ENCODE assay signal across 8 cellular contexts in genomic region chr19:2479556-2480194, GRCh38. TPM values are rescaled to one million over a fixed set of nuclear protein-coding genes. Genes with fewer than 3 reads are reported as not detected.
DNase-seq lines count a peak whose midpoint lies in the region; ATAC-seq and TF ChIP-seq lines count a peak whose summit lies in the region.

No MANE protein-coding gene starts in this region.

- no peaks in the 10 kb centered on the region for H3K36me3 ChIP-seq in PC-9 (ENCODE audit: low read depth)
- H3K36me3 ChIP-seq in esophagus squamous epithelium, result peaks cover 0 to 10% (median 0%) of the 10 kb centered on the region in 3 donors

- DNase-seq in GM12865 (ENCODE audit: low read depth), result no peak
- no peak for DNase-seq in PC-9
- no peak for DNase-seq in esophagus squamous epithelium (lab: John Stamatoyannopoulos, UW)
- no peak for DNase-seq in retinal pigment epithelial cell (ENCODE audit: low read depth)
- DNase-seq in iPS-NIHi11 (ENCODE audit: low spot score), result no peak
- DNase-seq in NCI-H1694 (lab: John Stamatoyannopoulos, UW), result no peak
- DNase-seq in DMS53 (lab: John Stamatoyannopoulos, UW), result no peak

- H3K4me1 ChIP-seq in PC-9 (replicated peaks; ENCODE audit: insufficient read depth) (peaks cover 16% of the 10 kb centered on the region), esophagus squamous epithelium (peaks cover 27 to 52% (median 36%) of the 10 kb centered on the region in 3 donors)

- WGBS in esophagus squamous epithelium, 2 donors, result 55 to 66% methylated on average over 14 to 19 of the region's 20 CpGs

- peak overlapping the region; percentile 89; the same call in 1 of the 2 replicates for H3K4me2 ChIP-seq in PC-9

- POLR2A ChIA-PET in PC-9 (lab: Charles Lee; ENCODE audit: unreplicated experiment), result interaction anchor here (0.6 to 0.9 kb wide), 2 partner anchors 45 to 64 kb away, joined by 5 to 9 read pairs; no protein-coding TSS in a partner anchor

- no peak overlapping the region for H2AFZ ChIP-seq in PC-9

- CTCF ChIA-PET in PC-9 (lab: Charles Lee), result no interaction called here

- no peaks in the 10 kb centered on the region for H3K9me2 ChIP-seq in PC-9 (ENCODE audit: insufficient read depth)

- intact Hi-C loops in PC-9 (cut with micrococcal nuclease; ENCODE audit: unreplicated experiment) (no loop called here), esophagus squamous epithelium (cut with DNase I) (loop anchor here (5.0 kb wide), 1 partner anchor 63 kb away; no protein-coding TSS in a partner anchor)

- H3K9me3 ChIP-seq in PC-9 (ENCODE audit: insufficient read depth, low read depth) (no peaks in the 10 kb centered on the region), esophagus squamous epithelium (peaks cover 0 to 10% (median 9%) of the 10 kb centered on the region in 3 donors)

- H3F3A ChIP-seq in PC-9 (ENCODE audit: insufficient read depth, low read depth), result peaks cover 22% of the 10 kb centered on the region; the same call in 1 of the 2 replicates

- H3K4me3 ChIP-seq in GM12865 (ENCODE audit: low read depth, low read length), result peak overlapping the region; percentile 98
- H3K4me3 ChIP-seq in PC-9, result peak overlapping the region; percentile 77; the same call in 1 of the 2 replicates
- H3K4me3 ChIP-seq in esophagus squamous epithelium, result peak overlapping the region in 3 of 4 donors; percentile 64 to 94 (median 82)
- no peak overlapping the region for H3K4me3 ChIP-seq in retinal pigment epithelial cell (ENCODE audit: low read length)

- peaks cover 11% of the 10 kb centered on the region; the same call in 1 of the 2 replicates for H4K20me1 ChIP-seq in PC-9 (ENCODE audit: insufficient read depth)

- H3K27me3 ChIP-seq in PC-9 (ENCODE audit: insufficient read depth, low read depth), result no peaks in the 10 kb centered on the region
- H3K27me3 ChIP-seq in esophagus squamous epithelium, result no peaks in the 10 kb centered on the region

- peaks cover 26% of the 10 kb centered on the region for H3K79me2 ChIP-seq in PC-9 (ENCODE audit: low read depth)

- no peak for TF ChIP-seq POLR2A in esophagus squamous epithelium (IDR thresholded peaks at IDR 0.05)

- ATAC-seq in GM19395 (IDR thresholded peaks at IDR 0.05; ENCODE audit: unreplicated experiment), result no peak

- peak; percentile 62 for TF ChIP-seq CTCF in GM12865 (IDR thresholded peaks at IDR 0.05; ENCODE audit: insufficient read depth, low read depth, low read length, missing control alignments)
- no peak for TF ChIP-seq CTCF in PC-9 (conservative IDR thresholded peaks at IDR 0.05)
- TF ChIP-seq CTCF in esophagus squamous epithelium (IDR thresholded peaks at IDR 0.05), result peak in 4 of 6 experiments; percentile 5 to 50 (median 25)
- TF ChIP-seq CTCF in retinal pigment epithelial cell (conservative IDR thresholded peaks at IDR 0.05; ENCODE audit: low read depth, low read length), result peak; percentile 5

- H3K27ac ChIP-seq in PC-9 (peak overlapping the region; percentile 92; the same call in 1 of the 2 replicates), esophagus squamous epithelium (peak overlapping the region; percentile 90 to 96 (median 91))

- no TSS peak for BruUV-seq in PC-9 (replicated peaks; lab: Mats Ljungman, UMichigan)

RNA-seq across cellular contexts. Expression of gene GADD45B, which starts 3.7 kb away (rescaled TPM):
- total RNA-seq in PC-9 (2021) (24.7 and 35.5 TPM in 2 replicates), esophagus squamous epithelium (10 to 100 TPM; 21.6 to 40.1 (median 28.7) TPM)

RNA-seq across cellular contexts. Expression of gene LMNB2, which starts 22.9 kb away (rescaled TPM):
- total RNA-seq in PC-9 (2021), result 109 and 114 TPM in 2 replicates
- 10 to 100 TPM; 38.7 to 93.3 (median 61.4) TPM for total RNA-seq in esophagus squamous epithelium

RNA-seq across cellular contexts. Expression of gene TIMM13, which starts 52.3 kb away (rescaled TPM):
- 80.0 and 81.9 TPM in 2 replicates for total RNA-seq in PC-9 (2021)
- 10 to 100 TPM; 46.2 to 65.7 (median 53.8) TPM for total RNA-seq in esophagus squamous epithelium
